In genomic region chr2:127701651-127702394, GRCh38 we compare ENCODE assay signal across 8 cellular contexts. TPM values are rescaled to one million over a fixed set of nuclear protein-coding genes. Genes with fewer than 3 reads are reported as not detected.
DNase-seq lines count a peak whose midpoint lies in the region; ATAC-seq and TF ChIP-seq lines count a peak whose summit lies in the region.

No MANE protein-coding gene starts in this region.

- TF ChIP-seq CTCF in GM10248 (IDR thresholded peaks at IDR 0.05; ENCODE audit: control extremely low read depth, extremely low read depth, low read depth, missing control alignments) (peak; percentile 22), HCT116 (IDR thresholded peaks at IDR 0.05 in 2 of 3, conservative IDR thresholded peaks at IDR 0.05 in 1 of 3; ENCODE audit: borderline replicate concordance in 1 of 3, insufficient read depth in 1 of 3, low read depth in 2 of 3, low read length in 2 of 3) (0 out of 6 replicates have a peak, but pooled peaks of 1 of the 3 experiments have one; percentile 3), cardiac muscle cell (IDR thresholded peaks at IDR 0.05; ENCODE audit: low read depth, low read length) (peak; percentile 18), type B pancreatic cell (conservative IDR thresholded peaks at IDR 0.05) (peak; percentile 57)

- ATAC-seq in HCT116, result peak; percentile 62
- ATAC-seq in SK-N-SH treated with all-trans-retinoic acid at 6 μM for 48 hours, result peak; percentile 65

- intact Hi-C loops in HCT116 (cut with micrococcal nuclease), result loop anchor here (2.0 kb wide), 2 partner anchors 111 to 175 kb away; partner anchors contain the start of gene IWS1

- peak; percentile 22; the same call in 1 of the 2 replicates for TF ChIP-seq RAD21 in HCT116 (IDR thresholded peaks at IDR 0.05; ENCODE audit: low read depth)

- no TSS peak for BruUV-seq in HCT116 (replicated peaks; lab: Mats Ljungman, UMichigan)

- H3K4me2 ChIP-seq in HCT116 (ENCODE audit: low read length), result peak overlapping the region; percentile 83

- H3K4me3 ChIP-seq in HCT116 (replicated peaks in 1 of 2; ENCODE audit: low read depth in 1 of 2, low read length in 2 of 2) (peak overlapping the region; percentile 59 to 72), MG63 (peak overlapping the region; percentile 55), cardiac muscle cell (peak overlapping the region; percentile 50)

- POLR2A ChIA-PET in GM10248 (lab: Yijun Ruan, JAX), result interaction anchor here (1.0 to 1.4 kb wide), 2 partner anchors 26 to 110 kb away, joined by 3 to 4 read pairs; no protein-coding TSS in a partner anchor
- POLR2A ChIA-PET in HCT116 (lab: Charles Lee), result interaction anchor here (0.7 kb wide), 1 partner anchor 505 kb away, joined by 3 read pairs; no protein-coding TSS in a partner anchor

- no peaks in the 10 kb centered on the region for H4K20me1 ChIP-seq in HCT116 (ENCODE audit: insufficient read depth)

- peak overlapping the region; percentile 79 for H3K9ac ChIP-seq in HCT116 (ENCODE audit: low read length)

- peak overlapping the region; percentile 87 for H3K27ac Mint-ChIP-seq in activated naive CD8-positive, alpha-beta T cell treated with anti-CD3 and anti-CD28 coated beads for 36 hours
- H3K27ac Mint-ChIP-seq in type B pancreatic cell, result peak overlapping the region; percentile 99

- peak overlapping the region; percentile 98 for H3K27ac ChIP-seq in HCT116 (ENCODE audit: low read depth, low read length)
- peak overlapping the region; percentile 96 for H3K27ac ChIP-seq in cardiac muscle cell

- H3K27me3 ChIP-seq in HCT116 (ENCODE audit: insufficient read depth, low read length), result no peaks in the 10 kb centered on the region
- H3K27me3 ChIP-seq in MG63, result no peaks in the 10 kb centered on the region
- no peaks in the 10 kb centered on the region for H3K27me3 ChIP-seq in cardiac muscle cell

- peaks cover 32% of the 10 kb centered on the region for H3K4me1 Mint-ChIP-seq in activated naive CD8-positive, alpha-beta T cell treated with anti-CD3 and anti-CD28 coated beads for 36 hours
- H3K4me1 Mint-ChIP-seq in type B pancreatic cell (ENCODE audit: unreplicated experiment), result peaks cover 24% of the 10 kb centered on the region

- no peaks in the 10 kb centered on the region for H3K9me2 ChIP-seq in HCT116 (ENCODE audit: insufficient read depth)

- no peak overlapping the region for H2AFZ ChIP-seq in HCT116 (ENCODE audit: low read depth, low read length, poor library complexity, severe bottlenecking)

- TF ChIP-seq POLR2A in HCT116 (IDR thresholded peaks at IDR 0.05; ENCODE audit: borderline replicate concordance, extremely low read depth, insufficient read depth, insufficient read length), result no peak

- peak overlapping the region; percentile 83 for H3K4me3 Mint-ChIP-seq in activated naive CD8-positive, alpha-beta T cell treated with anti-CD3 and anti-CD28 coated beads for 36 hours
- peak overlapping the region; percentile 96 for H3K4me3 Mint-ChIP-seq in type B pancreatic cell

- H3K36me3 ChIP-seq in HCT116 (ENCODE audit: control insufficient read depth in 1 of 2, insufficient read depth in 2 of 2, low read length in 2 of 2), result peaks cover 6% of the 10 kb centered on the region in 2 experiments
- H3K36me3 ChIP-seq in MG63, result peaks cover 47% of the 10 kb centered on the region
- peaks cover 3% of the 10 kb centered on the region for H3K36me3 ChIP-seq in cardiac muscle cell

- peak; percentile 79 for DNase-seq in GM10248 (ENCODE audit: extremely low spot score)
- DNase-seq in HCT116 (ENCODE audit: low read depth, low spot score), result peak; percentile 16
- DNase-seq in MG63, result peak; percentile 77
- DNase-seq in activated naive CD8-positive, alpha-beta T cell treated with anti-CD3 and anti-CD28 coated beads for 36 hours, result peak; percentile 86
- DNase-seq in cardiac muscle cell (ENCODE audit: low read depth in 1 of 2, low spot score in 1 of 2), result peak; percentile 80 to 85
- peak; percentile 44 for DNase-seq in pons (ENCODE audit: low spot score)
- DNase-seq in type B pancreatic cell (ENCODE audit: extremely low spot score, unreplicated experiment), result no peak

- H3K36me3 Mint-ChIP-seq in activated naive CD8-positive, alpha-beta T cell treated with anti-CD3 and anti-CD28 coated beads for 36 hours, result peaks cover 37% of the 10 kb centered on the region
- H3K36me3 Mint-ChIP-seq in type B pancreatic cell, result peaks cover 17% of the 10 kb centered on the region

- H3K9me3 ChIP-seq in HCT116 (ENCODE audit: control insufficient read depth in 1 of 2, insufficient read depth in 1 of 2, low read depth in 1 of 2, low read length in 2 of 2) (no peaks in the 10 kb centered on the region), MG63 (no peaks in the 10 kb centered on the region), cardiac muscle cell (ENCODE audit: low read depth) (no peaks in the 10 kb centered on the region)

- peaks cover 13 to 33% of the 10 kb centered on the region in 2 experiments for H3K4me1 ChIP-seq in HCT116 (ENCODE audit: control insufficient read depth in 1 of 2, insufficient read depth in 2 of 2, low read length in 2 of 2)
- peaks cover 10% of the 10 kb centered on the region for H3K4me1 ChIP-seq in cardiac muscle cell (ENCODE audit: low read depth)

- no peaks in the 10 kb centered on the region for H3K27me3 Mint-ChIP-seq in activated naive CD8-positive, alpha-beta T cell treated with anti-CD3 and anti-CD28 coated beads for 36 hours
- H3K27me3 Mint-ChIP-seq in type B pancreatic cell, result no peaks in the 10 kb centered on the region

- CTCF ChIA-PET in GM10248 (lab: Yijun Ruan, JAX) (interaction anchor here (0.8 to 1.7 kb wide), 6 partner anchors 24 to 164 kb away, joined by 3 to 5 read pairs (median 3); no protein-coding TSS in a partner anchor), HCT116 (lab: Charles Lee) (interaction anchor here (0.9 to 1.8 kb wide), 2 partner anchors 110 kb away, joined by 4 to 9 read pairs; no protein-coding TSS in a partner anchor)

- no peaks in the 10 kb centered on the region for H3K9me3 Mint-ChIP-seq in activated naive CD8-positive, alpha-beta T cell treated with anti-CD3 and anti-CD28 coated beads for 36 hours
- H3K9me3 Mint-ChIP-seq in type B pancreatic cell, result no peaks in the 10 kb centered on the region

- peaks cover 13% of the 10 kb centered on the region for H3K79me2 ChIP-seq in HCT116 (ENCODE audit: insufficient read depth, low read length)

- RAD21 ChIA-PET in HCT116 (lab: Charles Lee; ENCODE audit: low non-redundant PET in 1 of 2, low total read pairs in 2 of 2, uncharacterized antibody in 2 of 2, unreplicated experiment in 2 of 2), result no interaction called here

TF ChIP-seq in HCT116, 20 proteins besides CTCF, POLR2A, EP300 and RAD21 (continues in another document):
- TF ChIP-seq TCF7L2 (IDR thresholded peaks at IDR 0.05; ENCODE audit: borderline replicate concordance, extremely low read depth, insufficient read depth, insufficient read length) (peak; percentile 8), POLR2AphosphoS5 (IDR thresholded peaks at IDR 0.05; ENCODE audit: low read depth, low read length) (no peak), MAX (IDR thresholded peaks at IDR 0.05) (peak; percentile 73), JUND (IDR thresholded peaks at IDR 0.05) (0 out of 2 replicates have a peak, but pooled peaks have one; percentile 15), ZNF274 (IDR thresholded peaks at IDR 0.05; ENCODE audit: low read depth, low read length) (no peak)
- TF ChIP-seq, protein P1, sequence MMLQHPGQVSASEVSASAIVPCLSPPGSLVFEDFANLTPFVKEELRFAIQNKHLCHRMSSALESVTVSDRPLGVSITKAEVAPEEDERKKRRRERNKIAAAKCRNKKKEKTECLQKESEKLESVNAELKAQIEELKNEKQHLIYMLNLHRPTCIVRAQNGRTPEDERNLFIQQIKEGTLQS (IDR thresholded peaks at IDR 0.05), result no peak

RNA-seq across cellular contexts. Expression of gene SFT2D3, which starts 0.5 kb away (rescaled TPM):
- total RNA-seq in HCT116 (2021; ENCODE audit: unreplicated experiment), result 3.1 TPM
- not detected in 2 replicates for polyA plus RNA-seq in HCT116 (2012)
- 8.7 and 9.2 TPM in 2 replicates for total RNA-seq in MG63 (2014; rRNA removed; shearing (Covaris generic); ENCODE audit: low replicate concordance)
- total RNA-seq in activated naive CD8-positive, alpha-beta T cell treated with anti-CD3 and anti-CD28 coated beads for 36 hours, result 1 to 10 TPM; 3.9 to 4.4 TPM
- total RNA-seq in cardiac muscle cell, result 9.3 and 11.7 TPM in 2 replicates
- polyA plus RNA-seq in cardiac muscle cell, result 0.13 and 5.9 TPM in 2 replicates
- 10.7 and 12.5 TPM in 2 replicates for total RNA-seq in type B pancreatic cell (ENCODE audit: low replicate concordance)

RNA-seq across cellular contexts. Expression of gene LIMS2, which starts 26.5 kb away (rescaled TPM):
- total RNA-seq in HCT116 (2021; ENCODE audit: unreplicated experiment) (3.7 TPM), cardiac muscle cell (23.2 and 32.9 TPM in 2 replicates), type B pancreatic cell (ENCODE audit: low replicate concordance) (13.1 and 20.5 TPM in 2 replicates)
- 3.9 and 4.0 TPM in 2 replicates for polyA plus RNA-seq in HCT116 (2012)
- total RNA-seq in MG63 (2014; rRNA removed; shearing (Covaris generic); ENCODE audit: low replicate concordance), result 0.53 and 2.3 TPM in 2 replicates
- 10 to 100 TPM; 14.6 to 15.8 TPM for total RNA-seq in activated naive CD8-positive, alpha-beta T cell treated with anti-CD3 and anti-CD28 coated beads for 36 hours
- 35.2 and 48.8 TPM in 2 replicates for polyA plus RNA-seq in cardiac muscle cell

RNA-seq across cellular contexts. Expression of gene GPR17, which starts 55.9 kb away (rescaled TPM):
- total RNA-seq in HCT116 (2021; ENCODE audit: unreplicated experiment) (not detected), cardiac muscle cell (not detected in 2 replicates), type B pancreatic cell (ENCODE audit: low replicate concordance) (0.19 TPM in 1 of 2 replicates, not detected in the other)
- 0.07 and 0.22 TPM in 2 replicates for polyA plus RNA-seq in HCT116 (2012)
- total RNA-seq in MG63 (2014; rRNA removed; shearing (Covaris generic); ENCODE audit: low replicate concordance), result not detected in 2 replicates
- total RNA-seq in activated naive CD8-positive, alpha-beta T cell treated with anti-CD3 and anti-CD28 coated beads for 36 hours, result not detected
- polyA plus RNA-seq in cardiac muscle cell, result 0.09 TPM in 1 of 2 replicates, not detected in the other
